Comparison of ENCODE assay signal across 1 cellular context in the genomic region with DNA sequence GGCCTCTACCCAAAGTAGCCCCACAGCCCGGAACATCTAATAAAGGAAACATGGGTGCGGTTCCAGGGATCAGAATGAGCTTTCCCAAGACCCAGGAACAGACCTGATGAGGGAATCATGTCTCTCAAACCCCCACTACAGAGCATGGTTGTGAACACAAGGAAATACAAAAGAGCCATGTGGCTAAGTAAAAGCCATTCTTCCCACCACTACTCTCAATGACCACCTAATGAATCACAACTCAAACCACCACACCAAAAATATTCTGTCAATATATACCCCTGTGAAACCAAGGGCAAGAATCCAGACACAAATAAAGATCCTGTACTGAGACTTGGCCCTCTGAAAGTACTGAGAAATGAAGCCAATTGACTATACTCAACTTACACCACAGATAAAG.
TF ChIP-seq lines count a peak whose summit lies in the region.

No MANE protein-coding gene starts in this region.

TF ChIP-seq in GM23338, 12 proteins besides CTCF, POLR2A, EP300 and RAD21 (continued from another document):
- no peak for TF ChIP-seq REST (IDR thresholded peaks at IDR 0.05; ENCODE audit: unreplicated experiment)
- no peak for TF ChIP-seq NANOG (IDR thresholded peaks at IDR 0.05; ENCODE audit: borderline replicate concordance)
- TF ChIP-seq JUNB (IDR thresholded peaks at IDR 0.05; ENCODE audit: unreplicated experiment), result no peak
- TF ChIP-seq ETS1 (IDR thresholded peaks at IDR 0.05), result no peak
- no peak for TF ChIP-seq ZNF331 (CRISPR knock-in tag; IDR thresholded peaks at IDR 0.05; ENCODE audit: low read depth)
- TF ChIP-seq POLR2AphosphoS5 (IDR thresholded peaks at IDR 0.05; ENCODE audit: low read depth), result no peak
